9 cellular contexts compared by ENCODE assay signal in the genomic region with DNA sequence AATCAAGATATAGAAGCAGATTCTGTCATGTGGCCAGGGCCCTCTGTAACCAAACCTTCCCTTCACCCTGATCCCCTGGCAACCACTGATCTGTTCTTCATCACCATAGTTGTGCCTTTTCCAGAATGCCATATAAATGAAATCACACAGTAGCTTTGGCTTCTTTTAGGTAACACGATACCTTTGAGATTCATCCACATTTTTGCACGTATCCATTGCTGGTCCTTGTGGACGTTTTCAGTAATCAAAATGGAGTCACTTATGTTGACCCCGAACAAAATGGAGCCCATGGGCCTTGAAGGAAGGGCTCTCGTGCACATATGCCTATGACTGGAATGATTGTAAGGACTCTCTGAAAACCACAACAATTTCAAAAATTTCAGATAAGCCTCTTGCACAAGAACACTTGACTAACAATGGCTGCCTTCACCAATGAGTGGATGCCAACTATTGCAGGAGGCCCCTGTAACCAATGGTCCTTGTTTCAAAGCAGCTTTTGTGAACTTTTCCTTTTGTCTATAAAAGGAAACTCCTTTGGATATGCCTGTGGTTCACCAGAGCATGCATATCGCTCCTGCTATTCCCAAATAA.
DNase-seq lines count a peak whose midpoint lies in the region; ATAC-seq and TF ChIP-seq lines count a peak whose summit lies in the region.
"Had no signal": no experiment of that assay in that cellular context is flagged by ENCODE, and none has a peak within 500 bp of the region (broad histone marks: within the 10 kb centered on the region; RNA-seq: fewer than 3 reads in every experiment).

No MANE protein-coding gene starts in this region.

- H3K27ac Mint-ChIP-seq in WTC11 (0 out of 2 replicates have a peak overlapping the region, but pooled peaks have one; percentile 87), endodermal cell (no peak overlapping the region)

- no peaks in the 10 kb centered on the region for H3K36me3 ChIP-seq in ACC112 (ENCODE audit: insufficient read depth, low read length)
- H3K36me3 ChIP-seq in endodermal cell (ENCODE audit: control insufficient read depth, insufficient read depth, low read length), result no peaks in the 10 kb centered on the region

- POLR2A ChIA-PET in WTC11 (lab: Charles Lee), result no interaction called here

- H3K9ac ChIP-seq in endodermal cell (ENCODE audit: extremely low read depth, low read length, poor library complexity, severe bottlenecking), result no peak overlapping the region

- H3K36me3 Mint-ChIP-seq in WTC11, result no peaks in the 10 kb centered on the region
- no peaks in the 10 kb centered on the region for H3K36me3 Mint-ChIP-seq in endodermal cell (ENCODE audit: low read depth)

- H3K4me3 Mint-ChIP-seq in WTC11 (no peak overlapping the region), endodermal cell (no peak overlapping the region)

- H3K9me3 ChIP-seq in endodermal cell (ENCODE audit: control insufficient read depth, low read length), result no peaks in the 10 kb centered on the region

- H3K9me3 Mint-ChIP-seq in WTC11, result peaks cover 3% of the 10 kb centered on the region; the same call in 1 of the 2 replicates
- no peaks in the 10 kb centered on the region for H3K9me3 Mint-ChIP-seq in endodermal cell

- no peaks in the 10 kb centered on the region for H3K79me2 ChIP-seq in ACC112 (ENCODE audit: control insufficient read depth, insufficient read depth, low read length, unreplicated experiment)

- TF ChIP-seq CTCF in WTC11 (IDR thresholded peaks at IDR 0.05), result no peak
- TF ChIP-seq CTCF in endodermal cell (conservative IDR thresholded peaks at IDR 0.05), result no peak

- H3K4me3 ChIP-seq in ACC112 (ENCODE audit: low read depth, low read length) (peak overlapping the region; percentile 1; the same call in 1 of the 2 replicates), endodermal cell (ENCODE audit: low read length) (no peak overlapping the region)

- ATAC-seq in WTC11 (no peak), HG03196 (IDR thresholded peaks at IDR 0.05; ENCODE audit: unreplicated experiment) (no peak)

- DNase-seq in HuH-7 (ENCODE audit: low spot score) (peak; percentile 79), WTC11 (ENCODE audit: low spot score) (no peak), islet precursor cell (peak; percentile 83), endodermal cell (no peak), T-helper 2 cell (no peak), NCI-H446 (lab: John Stamatoyannopoulos, UW) (no peak)
- DNase-seq: NCI-H1694 treated with DMSO at 0.1 percent for 48 hours had no signal

- H2AFZ ChIP-seq in ACC112 (ENCODE audit: low read length, unreplicated experiment), result peak overlapping the region; percentile 63

- CTCF ChIA-PET in WTC11 (lab: Charles Lee), result no interaction called here

- H3K27me3 ChIP-seq in ACC112 (ENCODE audit: insufficient read depth, low read length) (no peaks in the 10 kb centered on the region), endodermal cell (ENCODE audit: control insufficient read depth, insufficient read depth, low read length, poor library complexity, severe bottlenecking) (no peaks in the 10 kb centered on the region)

- H3K27me3 Mint-ChIP-seq in WTC11 (ENCODE audit: low read depth), result peaks cover 4% of the 10 kb centered on the region
- no peaks in the 10 kb centered on the region for H3K27me3 Mint-ChIP-seq in endodermal cell (ENCODE audit: insufficient read depth)

- H3K4me1 ChIP-seq in ACC112 (ENCODE audit: control insufficient read depth, insufficient read depth, low read length, unreplicated experiment), result peaks cover 18% of the 10 kb centered on the region
- H3K4me1 ChIP-seq in endodermal cell (ENCODE audit: control insufficient read depth, insufficient read depth, low read length), result peaks cover 9% of the 10 kb centered on the region

- WGBS in endodermal cell (ENCODE audit: insufficient coverage in 1 of 2, insufficient read length in 1 of 2), 2 experiments, result 92 to 95% methylated on average over 4 to 5 of the region's 6 CpGs

- peaks cover 2% of the 10 kb centered on the region for H3K4me1 Mint-ChIP-seq in WTC11
- H3K4me1 Mint-ChIP-seq in endodermal cell, result peaks cover 14% of the 10 kb centered on the region

- H3K27ac ChIP-seq in ACC112 (ENCODE audit: low read depth, low read length) (peak overlapping the region; percentile 72), endodermal cell (ENCODE audit: low read depth, low read length) (no peak overlapping the region)

TF ChIP-seq in WTC11, 78 proteins besides CTCF, POLR2A, EP300 and RAD21:
- TF ChIP-seq GABPB1 (CRISPR knock-in tag; IDR thresholded peaks at IDR 0.05) (peak; percentile 58), ARID4B (CRISPR knock-in tag; IDR thresholded peaks at IDR 0.05; ENCODE audit: borderline replicate concordance) (no peak)
TF ChIP-seq in WTC11: peak in this region for 1.

Comparison
In these comparisons a context has a peak if more than half of its experiments do, and no peak if none do; other contexts are left out.
1. DNase-seq: peak in HuH-7 (single experiment) and islet precursor cell (single experiment); none in WTC11 (single experiment), endodermal cell (single experiment), T-helper 2 cell (0 of 5) and NCI-H446 (0 of 2).